ENCODE assay signal across 16 cellular contexts in the genomic region with DNA sequence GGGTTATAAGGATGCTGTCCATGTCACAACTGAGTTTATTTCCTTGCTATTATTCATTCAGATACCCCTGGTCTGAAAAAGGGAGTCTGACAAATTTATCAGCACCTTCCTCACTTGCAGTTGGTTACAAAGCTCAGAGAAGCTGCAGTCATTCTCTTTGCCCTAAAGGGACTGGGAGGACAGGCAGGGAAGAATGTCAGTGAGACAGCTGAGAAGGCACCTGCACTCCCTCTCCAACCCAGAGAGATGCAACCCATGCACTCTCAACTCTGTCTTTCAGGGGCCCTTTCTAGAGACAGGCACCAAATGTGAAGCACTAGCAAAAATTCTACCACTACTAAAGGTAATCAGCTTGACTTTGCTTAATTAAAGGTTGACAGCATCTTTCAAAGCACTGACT.
A peak's percentile ranks its signal among the peaks of the same experiment; 100 is the strongest.
DNase-seq lines count a peak whose midpoint lies in the region; ATAC-seq and TF ChIP-seq lines count a peak whose summit lies in the region.
"Had no signal": no experiment of that assay in that cellular context is flagged by ENCODE, and none has a peak within 500 bp of the region (broad histone marks: within the 10 kb centered on the region; RNA-seq: fewer than 3 reads in every experiment).

No MANE protein-coding gene starts in this region.

- peaks cover 8% of the 10 kb centered on the region for H3K4me1 ChIP-seq in ectodermal cell (ENCODE audit: control insufficient read depth, insufficient read depth, low read length)
- peaks cover 4 to 7% of the 10 kb centered on the region in 2 donors for H3K4me1 ChIP-seq in mucosa of rectum (ENCODE audit: control insufficient read depth in 2 of 2, insufficient read depth in 2 of 2, low read length in 2 of 2)
- H3K4me1 ChIP-seq in A673 (ENCODE audit: insufficient read depth, low read length, poor library complexity, severe bottlenecking): no peaks in the 10 kb centered on the region

- peaks cover 2% of the 10 kb centered on the region for H3K9me3 ChIP-seq in ectodermal cell (ENCODE audit: control insufficient read depth, low read length)
- H3K9me3 ChIP-seq in mucosa of rectum (ENCODE audit: control insufficient read depth in 2 of 2, low read length in 2 of 2): no peaks in the 10 kb centered on the region
- H3K9me3 ChIP-seq in A673 (ENCODE audit: low read depth, low read length, poor library complexity, severe bottlenecking): no peaks in the 10 kb centered on the region

- no peak for ATAC-seq in activated T-cell treated with anti-CD3 and anti-CD28 coated beads, Interleukin-2, amount 50 U/mL, for 4 hours
- ATAC-seq in GM19397 (IDR thresholded peaks at IDR 0.05; ENCODE audit: unreplicated experiment) (no peak), HG02588 (IDR thresholded peaks at IDR 0.05; ENCODE audit: unreplicated experiment) (no peak)

- H3K9ac ChIP-seq in mucosa of rectum (ENCODE audit: low read depth in 1 of 2, low read length in 2 of 2): no peak overlapping the region

- no peak for DNase-seq in Calu3
- peak; percentile 83 to 84 for DNase-seq in NCI-H526 (lab: John Stamatoyannopoulos, UW)
- DNase-seq in activated T-cell treated with anti-CD3 and anti-CD28 coated beads, Interleukin-2, amount 50 U/mL, for 4 hours: no peak
- no peak for DNase-seq in A673 (ENCODE audit: low spot score)
- DNase-seq: activated CD4-positive, alpha-beta memory T cell treated with anti-CD3 and anti-CD28 coated beads, Interleukin-2, amount 10 ng/mL, durations not matched to agents 7 days and 5 days; activated naive CD4-positive, alpha-beta T cell treated with anti-CD3 and anti-CD28 coated beads for 36 hours; Kasumi-1; NCI-H1092; NCI-H2081 treated with DMSO at 0.1 percent for 48 hours; NCI-H524; SHP77 treated with DMSO at 0.1 percent for 48 hours; stimulated activated CD4-positive, alpha-beta T cell treated with anti-CD3 and anti-CD28 coated beads, Interleukin-12 subunit alpha, Interleukin-12 subunit beta, amount 100 ng/mL, for 4 hours had no signal

- peak overlapping the region; percentile 53 for H3K27ac ChIP-seq in ectodermal cell (ENCODE audit: insufficient read depth, low read depth, low read length, poor library complexity, severe bottlenecking)
- H3K27ac ChIP-seq in mucosa of rectum (ENCODE audit: low read depth in 2 of 2, low read length in 2 of 2): peak overlapping the region; percentile 36 to 45
- no peak overlapping the region for H3K27ac ChIP-seq in A673 (ENCODE audit: low read depth, low read length, poor library complexity, severe bottlenecking)

- no TSS peak for BruUV-seq in Calu3 (replicated peaks; lab: Mats Ljungman, UMichigan)
- no TSS peak for BruUV-seq in A673 (replicated peaks; lab: Mats Ljungman, UMichigan)

- intact Hi-C loops in Calu3 (cut with micrococcal nuclease; ENCODE audit: unreplicated experiment): no loop called here
- intact Hi-C loops in A673 (cut with micrococcal nuclease; ENCODE audit: unreplicated experiment): no loop called here

- H3K4me3 Mint-ChIP-seq in Calu3 (ENCODE audit: low read depth, unreplicated experiment): no peak overlapping the region
- no peak overlapping the region for H3K4me3 Mint-ChIP-seq in activated T-cell treated with anti-CD3 and anti-CD28 coated beads, Interleukin-2, amount 50 U/mL, for 4 hours
- H3K4me3 Mint-ChIP-seq: activated CD4-positive, alpha-beta memory T cell treated with anti-CD3 and anti-CD28 coated beads, Interleukin-2, amount 10 ng/mL, durations not matched to agents 7 days and 5 days; activated naive CD4-positive, alpha-beta T cell treated with anti-CD3 and anti-CD28 coated beads for 36 hours had no signal

- no peak overlapping the region for H3K4me3 ChIP-seq in ectodermal cell (ENCODE audit: insufficient read depth, low read depth, low read length)
- H3K4me3 ChIP-seq in mucosa of rectum (ENCODE audit: low read length in 2 of 2): no peak overlapping the region
- no peak overlapping the region for H3K4me3 ChIP-seq in A673 (ENCODE audit: low read depth, low read length, poor library complexity, severe bottlenecking)

- peak overlapping the region; percentile 75 for H3K27ac Mint-ChIP-seq in Calu3 (ENCODE audit: unreplicated experiment)
- H3K27ac Mint-ChIP-seq: activated CD4-positive, alpha-beta memory T cell treated with anti-CD3 and anti-CD28 coated beads, Interleukin-2, amount 10 ng/mL, durations not matched to agents 7 days and 5 days; activated naive CD4-positive, alpha-beta T cell treated with anti-CD3 and anti-CD28 coated beads for 36 hours had no signal

- H3K36me3 Mint-ChIP-seq in Calu3 (ENCODE audit: insufficient read depth, unreplicated experiment): no peaks in the 10 kb centered on the region
- peaks cover 8% of the 10 kb centered on the region for H3K36me3 Mint-ChIP-seq in activated T-cell treated with anti-CD3 and anti-CD28 coated beads, Interleukin-2, amount 50 U/mL, for 4 hours (ENCODE audit: insufficient read depth)

- POLR2A ChIA-PET in A673 (lab: Charles Lee; ENCODE audit: low non-redundant PET): no interaction called here

- no peaks in the 10 kb centered on the region for H3K27me3 Mint-ChIP-seq in Calu3 (ENCODE audit: unreplicated experiment)
- no peaks in the 10 kb centered on the region for H3K27me3 Mint-ChIP-seq in activated T-cell treated with anti-CD3 and anti-CD28 coated beads, Interleukin-2, amount 50 U/mL, for 4 hours (ENCODE audit: low read depth)
- H3K27me3 Mint-ChIP-seq: activated CD4-positive, alpha-beta memory T cell treated with anti-CD3 and anti-CD28 coated beads, Interleukin-2, amount 10 ng/mL, durations not matched to agents 7 days and 5 days had no signal

- no peaks in the 10 kb centered on the region for H3K9me3 Mint-ChIP-seq in Calu3 (ENCODE audit: low read depth, unreplicated experiment)
- peaks cover 2% of the 10 kb centered on the region for H3K9me3 Mint-ChIP-seq in activated T-cell treated with anti-CD3 and anti-CD28 coated beads, Interleukin-2, amount 50 U/mL, for 4 hours

- CTCF ChIA-PET in Calu3 (lab: Charles Lee): interaction anchor here (1.1 kb wide), 1 partner anchor 14 kb away, joined by 7 read pairs; no protein-coding TSS in a partner anchor
- CTCF ChIA-PET in A673 (lab: Charles Lee): no interaction called here

- H3K36me3 ChIP-seq in ectodermal cell (ENCODE audit: control insufficient read depth, insufficient read depth, low read length) (no peaks in the 10 kb centered on the region), mucosa of rectum (ENCODE audit: control insufficient read depth in 2 of 2, insufficient read depth in 2 of 2, low read length in 2 of 2) (peaks cover 2 to 4% of the 10 kb centered on the region in 2 donors), A673 (ENCODE audit: insufficient read depth, low read length, poor library complexity, severe bottlenecking) (no peaks in the 10 kb centered on the region)

- peaks cover 11% of the 10 kb centered on the region for H3K4me1 Mint-ChIP-seq in Calu3 (ENCODE audit: low read depth, unreplicated experiment)
- peaks cover 8% of the 10 kb centered on the region for H3K4me1 Mint-ChIP-seq in activated T-cell treated with anti-CD3 and anti-CD28 coated beads, Interleukin-2, amount 50 U/mL, for 4 hours (ENCODE audit: low read depth)

- H3K27me3 ChIP-seq in ectodermal cell (ENCODE audit: control insufficient read depth, insufficient read depth, low read length, poor library complexity, severe bottlenecking): no peaks in the 10 kb centered on the region
- H3K27me3 ChIP-seq in mucosa of rectum (ENCODE audit: control insufficient read depth in 2 of 2, insufficient read depth in 2 of 2, low read length in 2 of 2): no peaks in the 10 kb centered on the region
- no peaks in the 10 kb centered on the region for H3K27me3 ChIP-seq in A673 (replicated peaks; ENCODE audit: insufficient read depth, low read depth, low read length, poor library complexity)

- no peak for TF ChIP-seq CTCF in Calu3 (IDR thresholded peaks at IDR 0.05; ENCODE audit: unreplicated experiment)
- TF ChIP-seq CTCF in A673 (conservative IDR thresholded peaks at IDR 0.05; ENCODE audit: low read depth, low read length): no peak

Comparison
In these comparisons a context has a peak if more than half of its experiments do, and no peak if none do; other contexts are left out.
1. DNase-seq: peak in NCI-H526 (2 of 2); none in Calu3 (single experiment), activated T-cell treated with anti-CD3 and anti-CD28 coated beads, Interleukin-2, amount 50 U/mL, for 4 hours (single experiment) and A673 (single experiment).